In genomic region chr4:56859841-56860240, GRCh38 we compare ENCODE assay signal across 17 cellular contexts. TPM values are rescaled to one million over a fixed set of nuclear protein-coding genes. Genes with fewer than 3 reads are reported as not detected.
A peak's percentile ranks its signal among the peaks of the same experiment; 100 is the strongest.
DNase-seq lines count a peak whose midpoint lies in the region; ATAC-seq and TF ChIP-seq lines count a peak whose summit lies in the region.
"Had no signal": no experiment of that assay in that cellular context is flagged by ENCODE, and none has a peak within 500 bp of the region (broad histone marks: within the 10 kb centered on the region; RNA-seq: fewer than 3 reads in every experiment).

No MANE protein-coding gene starts in this region.

- no peaks in the 10 kb centered on the region for H3K9me3 ChIP-seq in BE2C
- H3K9me3 ChIP-seq: colonic mucosa, SJCRH30 had no signal

- H3K4me3 ChIP-seq in BE2C (ENCODE audit: low read depth, low read length) (no peak overlapping the region), foreskin fibroblast (ENCODE audit: low read depth in 1 of 2, low read length in 2 of 2) (no peak overlapping the region)
- H3K4me3 ChIP-seq: colonic mucosa, SJCRH30 had no signal

- H3K4me1 ChIP-seq in BE2C, result no peaks in the 10 kb centered on the region
- H3K4me1 ChIP-seq: colonic mucosa, SJCRH30 had no signal

- ATAC-seq in GM18498 (IDR thresholded peaks at IDR 0.05; ENCODE audit: unreplicated experiment) (peak; percentile 60), GM19397 (IDR thresholded peaks at IDR 0.05; ENCODE audit: unreplicated experiment) (peak; percentile 67), HG02759 (IDR thresholded peaks at IDR 0.05; ENCODE audit: unreplicated experiment) (peak; percentile 52), HG03378 (IDR thresholded peaks at IDR 0.05; ENCODE audit: unreplicated experiment) (peak; percentile 64), GM21515 (IDR thresholded peaks at IDR 0.05; ENCODE audit: unreplicated experiment) (no peak)

- TF ChIP-seq CTCF in BE2C (IDR thresholded peaks at IDR 0.05; ENCODE audit: low read depth, low read length) (no peak), foreskin fibroblast (IDR thresholded peaks at IDR 0.05; ENCODE audit: low read depth, low read length) (no peak)

- no peaks in the 10 kb centered on the region for H3K36me3 ChIP-seq in BE2C
- H3K36me3 ChIP-seq: colonic mucosa, SJCRH30 had no signal

- H3K27me3 ChIP-seq in BE2C, result peaks cover 4% of the 10 kb centered on the region; the same call in 1 of the 2 replicates
- H3K27me3 ChIP-seq: colonic mucosa, SJCRH30 had no signal

- DNase-seq in NCI-H526 treated with DMSO at 0.1 percent for 48 hours (lab: John Stamatoyannopoulos, UW) (no peak), BE2C (no peak), foreskin fibroblast (no peak)
- DNase-seq: activated CD4-positive, alpha-beta T cell treated with anti-CD3 and anti-CD28 coated beads for 1 hour; activated CD8-positive, alpha-beta memory T cell treated with anti-CD3 and anti-CD28 coated beads, Interleukin-2, amount 50 U/mL, for 4 hours; activated naive CD4-positive, alpha-beta T cell treated with Interleukin-2 at 50 U/mL for 16 hours; CD4-positive, alpha-beta memory T cell; colonic mucosa; NCI-H1694; NCI-H510A; SJCRH30; stimulated activated naive CD8-positive, alpha-beta T cell treated with anti-CD3 and anti-CD28 coated beads, Interleukin-15, amount 100 ng/mL, for 72 hours had no signal

RNA-seq across cellular contexts. Expression of gene SPINK2, which starts 38.3 kb away (rescaled TPM):
- not detected for polyA plus RNA-seq in BE2C (2012; ENCODE audit: insufficient read depth, insufficient read length, low read depth)

RNA-seq across cellular contexts. Expression of gene REST, which starts 47.9 kb away (rescaled TPM):
- polyA plus RNA-seq in BE2C (2012; ENCODE audit: insufficient read depth, insufficient read length, low read depth), result 0.06 TPM
